ENCODE assay signal across 14 cellular contexts in genomic region chr17:77724876-77725615, GRCh38.
DNase-seq lines count a peak whose midpoint lies in the region; TF ChIP-seq lines count a peak whose summit lies in the region.
"Had no signal": no experiment of that assay in that cellular context is flagged by ENCODE, and none has a peak within 500 bp of the region (broad histone marks: within the 10 kb centered on the region; RNA-seq: fewer than 3 reads in every experiment).

No MANE protein-coding gene starts in this region.

- H3K4me2 ChIP-seq in KMS-11: peak overlapping the region; percentile 87; the same call in 1 of the 2 replicates
- H3K4me2 ChIP-seq: PC-9 had no signal

- H3K4me1 Mint-ChIP-seq in osteocyte (ENCODE audit: unreplicated experiment): peaks cover 11% of the 10 kb centered on the region

- H3K4me3 ChIP-seq in GM12864 (ENCODE audit: low read depth, low read length) (no peak overlapping the region), KMS-11 (IDR thresholded peaks at IDR 0.05; ENCODE audit: insufficient read depth, low read depth, low read length) (no peak overlapping the region)
- H3K4me3 ChIP-seq: breast epithelium, left ventricle myocardium inferior, PC-9, sigmoid colon had no signal

- peak; percentile 7 for DNase-seq in GM12864 (ENCODE audit: low read depth)
- peak; percentile 74 for DNase-seq in NCI-H774 (lab: John Stamatoyannopoulos, UW)
- DNase-seq in osteocyte (ENCODE audit: extremely low spot score, unreplicated experiment): peak; percentile 69
- DNase-seq in GM20000 (ENCODE audit: low spot score): no peak
- no peak for DNase-seq in COLO829 (ENCODE audit: low spot score)
- no peak for DNase-seq in SKM-1 treated with dmso at 0.1 percent for 144 hours (lab: John Stamatoyannopoulos, UW; ENCODE audit: unreplicated experiment)
- DNase-seq: activated naive CD4-positive, alpha-beta T cell treated with anti-CD3 and anti-CD28 coated beads, Interleukin-2, amount 10 ng/mL, durations not matched to agents 7 days and 5 days; CD4-positive, alpha-beta T cell; left ventricle myocardium inferior; PC-9; sigmoid colon had no signal

- peak overlapping the region; percentile 47; the same call in 1 of the 2 replicates for H2AFZ ChIP-seq in KMS-11 (ENCODE audit: low read depth)
- H2AFZ ChIP-seq: PC-9 had no signal

- H3K27me3 Mint-ChIP-seq in osteocyte (ENCODE audit: unreplicated experiment): peaks cover 42% of the 10 kb centered on the region
- H3K27me3 Mint-ChIP-seq: CD4-positive, alpha-beta T cell had no signal

- TF ChIP-seq CTCF in GM12864 (IDR thresholded peaks at IDR 0.05; ENCODE audit: low read depth, low read length, missing control alignments) (no peak), KMS-11 (conservative IDR thresholded peaks at IDR 0.05; ENCODE audit: low read depth, low read length) (no peak), osteocyte (IDR thresholded peaks at IDR 0.05) (no peak), GM20000 (IDR thresholded peaks at IDR 0.05; ENCODE audit: extremely low read depth, missing control alignments) (no peak)

- H3K27me3 ChIP-seq in KMS-11 (ENCODE audit: insufficient read depth, low read depth): no peaks in the 10 kb centered on the region
- H3K27me3 ChIP-seq: breast epithelium, sigmoid colon had no signal

- no peak overlapping the region for H3K4me3 Mint-ChIP-seq in osteocyte (ENCODE audit: unreplicated experiment)
- H3K4me3 Mint-ChIP-seq: activated naive CD4-positive, alpha-beta T cell treated with anti-CD3 and anti-CD28 coated beads, Interleukin-2, amount 10 ng/mL, durations not matched to agents 7 days and 5 days; CD4-positive, alpha-beta T cell; natural killer cell treated with Interleukin-12 subunit alpha and Interleukin-12 subunit beta and Interleukin-15 and Interleukin-18, amount 100 ng/mL, for 72 hours had no signal

- peaks cover 45% of the 10 kb centered on the region for H3K4me1 ChIP-seq in KMS-11 (ENCODE audit: low read depth, poor library complexity, severe bottlenecking)

- H3K9ac ChIP-seq in KMS-11: peak overlapping the region; percentile 31; the same call in 1 of the 2 replicates

- peak overlapping the region; percentile 83 for H3K27ac ChIP-seq in KMS-11
- H3K27ac ChIP-seq: PC-9, sigmoid colon had no signal

- H3K79me2 ChIP-seq in KMS-11 (ENCODE audit: insufficient read depth, low read depth): no peaks in the 10 kb centered on the region

- H3K36me3 ChIP-seq in KMS-11 (ENCODE audit: insufficient read depth): no peaks in the 10 kb centered on the region
- H3K36me3 ChIP-seq: breast epithelium, left ventricle myocardium inferior, sigmoid colon had no signal

- H3K27ac Mint-ChIP-seq in osteocyte (ENCODE audit: unreplicated experiment): no peak overlapping the region
- H3K27ac Mint-ChIP-seq: activated naive CD4-positive, alpha-beta T cell treated with anti-CD3 and anti-CD28 coated beads, Interleukin-2, amount 10 ng/mL, durations not matched to agents 7 days and 5 days; CD4-positive, alpha-beta T cell; natural killer cell treated with Interleukin-12 subunit alpha and Interleukin-12 subunit beta and Interleukin-15 and Interleukin-18, amount 100 ng/mL, for 72 hours had no signal

- no peaks in the 10 kb centered on the region for H3K36me3 Mint-ChIP-seq in osteocyte (ENCODE audit: unreplicated experiment)
- H3K36me3 Mint-ChIP-seq: activated naive CD4-positive, alpha-beta T cell treated with anti-CD3 and anti-CD28 coated beads, Interleukin-2, amount 10 ng/mL, durations not matched to agents 7 days and 5 days; natural killer cell treated with Interleukin-12 subunit alpha and Interleukin-12 subunit beta and Interleukin-15 and Interleukin-18, amount 100 ng/mL, for 72 hours had no signal

- H3K9me3 Mint-ChIP-seq in osteocyte (ENCODE audit: unreplicated experiment): no peaks in the 10 kb centered on the region
- H3K9me3 Mint-ChIP-seq: activated naive CD4-positive, alpha-beta T cell treated with anti-CD3 and anti-CD28 coated beads, Interleukin-2, amount 10 ng/mL, durations not matched to agents 7 days and 5 days; CD4-positive, alpha-beta T cell; natural killer cell treated with Interleukin-12 subunit alpha and Interleukin-12 subunit beta and Interleukin-15 and Interleukin-18, amount 100 ng/mL, for 72 hours had no signal

- no peaks in the 10 kb centered on the region for H4K20me1 ChIP-seq in KMS-11 (ENCODE audit: insufficient read depth)

Comparison
In these comparisons a context has a peak if more than half of its experiments do, and no peak if none do; other contexts are left out.
1. DNase-seq: peak in GM12864 (single experiment), NCI-H774 (single experiment) and osteocyte (single experiment); none in GM20000 (single experiment), COLO829 (single experiment) and SKM-1 treated with dmso at 0.1 percent for 144 hours (single experiment).